In genomic region chr6:89357390-89357789, GRCh38 we compare ENCODE assay signal across 8 cellular contexts. TPM values are rescaled to one million over a fixed set of nuclear protein-coding genes. Genes with fewer than 3 reads are reported as not detected.
DNase-seq lines count a peak whose midpoint lies in the region; ATAC-seq and TF ChIP-seq lines count a peak whose summit lies in the region.

No MANE protein-coding gene starts in this region.

- peak overlapping the region; percentile 31 for H3K4me3 ChIP-seq in GM06990 (replicated peaks; ENCODE audit: low read depth, low read length)
- peak overlapping the region; percentile 42 for H3K4me3 ChIP-seq in epithelial cell of proximal tubule (ENCODE audit: low read depth, low read length)
- no peak overlapping the region for H3K4me3 ChIP-seq in ascending aorta

- H3K9me3 ChIP-seq in ascending aorta = no peaks in the 10 kb centered on the region

- DNase-seq in GM06990 (ENCODE audit: extremely low read depth, insufficient read length) (peak; percentile 84), epithelial cell of proximal tubule (ENCODE audit: low read depth) (no peak), SHP77 treated with DMSO at 0.1 percent for 48 hours (lab: John Stamatoyannopoulos, UW) (no peak), ascending aorta (ENCODE audit: low spot score in 2 of 2) (no peak), NCI-H1092 treated with DMSO at 0.1 percent for 48 hours (lab: John Stamatoyannopoulos, UW) (no peak)
- DNase-seq in activated effector memory CD4-positive, alpha-beta T cell treated with anti-CD3 and anti-CD28 coated beads, Interleukin-2, amount 50 U/mL, for 16 hours = no peak

- no peak for TF ChIP-seq CTCF in GM06990 (IDR thresholded peaks at IDR 0.05; ENCODE audit: insufficient read depth, low read length, poor library complexity, severe bottlenecking)
- no peak for TF ChIP-seq CTCF in epithelial cell of proximal tubule (conservative IDR thresholded peaks at IDR 0.05; ENCODE audit: low read depth, low read length)
- TF ChIP-seq CTCF in ascending aorta (IDR thresholded peaks at IDR 0.05) = no peak

- H3K36me3 ChIP-seq in GM06990 (ENCODE audit: control insufficient read depth, insufficient read depth, low read length) (no peaks in the 10 kb centered on the region), ascending aorta (no peaks in the 10 kb centered on the region)

- H3K27ac ChIP-seq in ascending aorta = no peak overlapping the region

- ATAC-seq in GM19463 (IDR thresholded peaks at IDR 0.05; ENCODE audit: unreplicated experiment) (peak; percentile 48), HG03469 (IDR thresholded peaks at IDR 0.05; ENCODE audit: unreplicated experiment) (peak; percentile 33)

- intact Hi-C loops in ascending aorta (cut with DNase I) = no loop called here

- H3K27me3 ChIP-seq in GM06990 (replicated peaks; ENCODE audit: control insufficient read depth, insufficient read depth, low read length) (no peaks in the 10 kb centered on the region), ascending aorta (no peaks in the 10 kb centered on the region)

- H3K4me1 ChIP-seq in ascending aorta = peaks cover 0 to 5% of the 10 kb centered on the region in 2 donors

RNA-seq across cellular contexts. Expression of gene UBE2J1, which starts 4.9 kb away (rescaled TPM):
- total RNA-seq in epithelial cell of proximal tubule (47.2 and 58.5 TPM in 2 replicates), ascending aorta (29.5 TPM)

RNA-seq across cellular contexts. Expression of gene GABRR2, which starts 42.3 kb away (rescaled TPM):
- 0.12 and 0.14 TPM in 2 replicates for total RNA-seq in epithelial cell of proximal tubule
- 0.32 TPM for total RNA-seq in ascending aorta

RNA-seq across cellular contexts. Expression of gene RRAGD, which starts 54.7 kb away (rescaled TPM):
- 10.8 and 12.7 TPM in 2 replicates for total RNA-seq in epithelial cell of proximal tubule
- 9.2 TPM for total RNA-seq in ascending aorta

Comparison
In these comparisons a context has a peak if more than half of its experiments do, and no peak if none do; other contexts are left out.
1. H3K4me3 ChIP-seq: peak in GM06990 (single experiment) and epithelial cell of proximal tubule (single experiment); none in ascending aorta (0 of 2).